Comparison of ENCODE assay signal across 27 cellular contexts in the genomic region with DNA sequence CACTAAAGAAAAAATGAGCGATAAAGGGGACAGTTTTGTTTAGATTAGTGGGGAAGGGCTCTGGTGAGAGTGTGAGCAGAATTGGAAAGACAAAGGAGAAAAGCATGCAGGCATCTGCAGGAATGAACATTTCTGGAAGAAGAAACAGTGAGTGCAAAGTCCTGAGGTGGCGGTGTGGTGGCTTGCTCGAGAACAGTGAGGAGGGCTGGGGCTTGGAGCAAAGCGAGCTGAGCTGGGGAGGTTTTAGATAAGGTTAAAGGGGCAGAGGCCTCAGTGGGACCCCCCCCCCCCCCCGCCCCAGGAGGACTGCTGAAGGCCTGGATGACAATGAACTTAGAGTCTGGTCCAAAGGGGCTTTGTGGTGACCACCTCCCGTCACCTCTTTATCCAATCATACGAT.
"Had no signal": no experiment of that assay in that cellular context is flagged by ENCODE, and none has a peak within 500 bp of the region (broad histone marks: within the 10 kb centered on the region; RNA-seq: fewer than 3 reads in every experiment).

No MANE protein-coding gene starts in this region.

- ATAC-seq: activated CD4-positive, alpha-beta T cell treated with anti-CD3 and anti-CD28 coated beads for 36 hours; activated CD8-positive, alpha-beta memory T cell treated with anti-CD3 and anti-CD28 coated beads, Interleukin-2, amount 10 ng/mL, durations not matched to agents 7 days and 5 days; activated naive CD4-positive, alpha-beta T cell treated with anti-CD3 and anti-CD28 coated beads, Interleukin-2, amount 50 U/mL, for 72 hours; activated naive CD8-positive, alpha-beta T cell treated with anti-CD3 and anti-CD28 coated beads, Interleukin-2, amount 50 U/mL, for 24 hours; activated T-cell treated with anti-CD3 and anti-CD28 coated beads, Interleukin-2, amount 50 U/mL, for 4 hours; Panc1; Right ventricle myocardium inferior; T-cell had no signal

- DNase-seq: activated CD4-positive, alpha-beta memory T cell treated with anti-CD3 and anti-CD28 coated beads, Interleukin-2, amount 10 ng/mL, durations not matched to agents 7 days and 5 days; activated CD4-positive, alpha-beta T cell treated with anti-CD3 and anti-CD28 coated beads for 36 hours; activated CD4-positive, alpha-beta T cell treated with anti-CD3 and anti-CD28 coated beads, Interleukin-2, amount 50 U/mL, for 1 hour; activated effector memory CD4-positive, alpha-beta T cell treated with anti-CD3 and anti-CD28 coated beads, Interleukin-2, amount 50 U/mL, for 16 hours; activated naive CD4-positive, alpha-beta T cell treated with Interleukin-2 at 50 U/mL for 16 hours; activated naive CD8-positive, alpha-beta T cell treated with anti-CD3 and anti-CD28 coated beads, Interleukin-2, amount 50 U/mL, for 24 hours; activated T-cell treated with anti-CD3 and anti-CD28 coated beads, Interleukin-2, amount 50 U/mL, for 4 hours; amniotic stem cell; brain microvascular endothelial cell; NCI-H1105; NCI-H1436; NCI-H1694 treated with DMSO at 0.1 percent for 48 hours; NCI-H2029 treated with DMSO at 0.1 percent for 48 hours; NCI-H345; NCI-H510A; NCI-H526 treated with DMSO at 0.1 percent for 48 hours; NK-92 treated with Interleukin-12 subunit alpha and Interleukin-12 subunit beta, amount 100 ng/mL, for 24 hours; OCI-M1; RPMI8226; T-cell; T-helper 2 cell; T1000; WERI-Rb-1 had no signal
